ENCODE assay signal across 2 cellular contexts in the genomic region with DNA sequence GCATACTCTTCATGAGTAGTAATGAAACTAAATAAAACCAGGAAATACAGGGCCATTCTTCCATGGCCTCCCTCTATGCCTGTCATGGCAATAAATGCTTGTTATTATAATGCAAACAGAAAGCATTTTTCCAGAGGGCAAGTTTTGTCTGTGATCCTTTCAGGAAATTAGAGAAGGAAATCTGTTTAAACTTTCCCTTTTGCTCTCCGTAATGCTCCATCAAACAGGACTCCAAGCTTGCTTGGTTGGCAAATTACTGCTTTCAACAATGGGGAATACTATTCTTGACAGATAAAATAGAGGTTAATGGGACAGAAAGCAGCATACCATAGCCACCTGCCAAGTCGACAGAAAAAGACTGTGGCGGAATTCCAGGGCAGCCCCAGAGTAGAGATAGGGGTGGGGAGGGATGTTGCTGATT.
TF ChIP-seq lines count a peak whose summit lies in the region.

No MANE protein-coding gene starts in this region.

TF ChIP-seq in GM23338, 12 proteins besides CTCF, POLR2A, EP300 and RAD21 (continued from another document):
- TF ChIP-seq JUNB (IDR thresholded peaks at IDR 0.05; ENCODE audit: unreplicated experiment) (no peak), POLR2AphosphoS5 (IDR thresholded peaks at IDR 0.05; ENCODE audit: low read depth) (no peak)

TF ChIP-seq in WTC11, 78 proteins besides CTCF, POLR2A, EP300 and RAD21 (continued from another document):
- TF ChIP-seq, protein P1, sequence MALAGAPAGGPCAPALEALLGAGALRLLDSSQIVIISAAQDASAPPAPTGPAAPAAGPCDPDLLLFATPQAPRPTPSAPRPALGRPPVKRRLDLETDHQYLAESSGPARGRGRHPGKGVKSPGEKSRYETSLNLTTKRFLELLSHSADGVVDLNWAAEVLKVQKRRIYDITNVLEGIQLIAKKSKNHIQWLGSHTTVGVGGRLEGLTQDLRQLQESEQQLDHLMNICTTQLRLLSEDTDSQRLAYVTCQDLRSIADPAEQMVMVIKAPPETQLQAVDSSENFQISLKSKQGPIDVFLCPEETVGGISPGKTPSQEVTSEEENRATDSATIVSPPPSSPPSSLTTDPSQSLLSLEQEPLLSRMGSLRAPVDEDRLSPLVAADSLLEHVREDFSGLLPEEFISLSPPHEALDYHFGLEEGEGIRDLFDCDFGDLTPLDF (CRISPR knock-in tag; IDR thresholded peaks at IDR 0.05) = no peak
- TF ChIP-seq RORB (CRISPR knock-in tag; IDR thresholded peaks at IDR 0.05) (no peak), GABPB1 (CRISPR knock-in tag; IDR thresholded peaks at IDR 0.05) (no peak), ATF1 (CRISPR knock-in tag; IDR thresholded peaks at IDR 0.05) (no peak), ZNF219 (CRISPR knock-in tag; IDR thresholded peaks at IDR 0.05; ENCODE audit: borderline replicate concordance) (no peak), PRRX2 (CRISPR knock-in tag; IDR thresholded peaks at IDR 0.05) (no peak)
- TF ChIP-seq, protein P2, sequence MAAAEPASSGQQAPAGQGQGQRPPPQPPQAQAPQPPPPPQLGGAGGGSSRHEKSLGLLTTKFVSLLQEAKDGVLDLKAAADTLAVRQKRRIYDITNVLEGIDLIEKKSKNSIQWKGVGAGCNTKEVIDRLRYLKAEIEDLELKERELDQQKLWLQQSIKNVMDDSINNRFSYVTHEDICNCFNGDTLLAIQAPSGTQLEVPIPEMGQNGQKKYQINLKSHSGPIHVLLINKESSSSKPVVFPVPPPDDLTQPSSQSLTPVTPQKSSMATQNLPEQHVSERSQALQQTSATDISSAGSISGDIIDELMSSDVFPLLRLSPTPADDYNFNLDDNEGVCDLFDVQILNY (CRISPR knock-in tag; IDR thresholded peaks at IDR 0.05) = no peak
